16 cellular contexts compared by ENCODE assay signal in genomic region chr5:32160228-32160627, GRCh38. TPM values are rescaled to one million over a fixed set of nuclear protein-coding genes. Genes with fewer than 3 reads are reported as not detected.
DNase-seq lines count a peak whose midpoint lies in the region; TF ChIP-seq lines count a peak whose summit lies in the region.
"Had no signal": no experiment of that assay in that cellular context is flagged by ENCODE, and none has a peak within 500 bp of the region (broad histone marks: within the 10 kb centered on the region; RNA-seq: fewer than 3 reads in every experiment).

No MANE protein-coding gene starts in this region.

- no peak overlapping the region for H3K27ac ChIP-seq in CD8-positive, alpha-beta memory T cell (ENCODE audit: low read depth, low read length)
- H3K27ac ChIP-seq: HL-60 had no signal

- H3K36me3 Mint-ChIP-seq in CD8-positive, alpha-beta memory T cell: peaks cover 0 to 19% (median 1%) of the 10 kb centered on the region in 3 donors

- DNase-seq in CD8-positive, alpha-beta memory T cell: no peak
- DNase-seq in HCEC 1CT (peak; percentile 15), cardiac fibroblast (ENCODE audit: low read depth in 2 of 2) (peak; percentile 31 to 43), fibroblast of the aortic adventitia (ENCODE audit: low read depth) (peak; percentile 65), NCI-H146 treated with DMSO at 0.1 percent for 48 hours (lab: John Stamatoyannopoulos, UW; ENCODE audit: unreplicated experiment) (no peak), NCI-H187 treated with DMSO at 0.1 percent for 48 hours (lab: John Stamatoyannopoulos, UW) (no peak)
- no peak for DNase-seq in NK-92 treated with Interleukin-12 subunit alpha and Interleukin-12 subunit beta, amount 100 ng/mL, for 24 hours (lab: John Stamatoyannopoulos, UW)
- DNase-seq: Caco-2; CD8-positive, alpha-beta T cell; GF-D8; H9; HFFc6 had no signal

- POLR2A ChIA-PET in CD8-positive, alpha-beta memory T cell (lab: Charles Lee): no interaction called here

- H3K27ac Mint-ChIP-seq in CD8-positive, alpha-beta memory T cell: peak overlapping the region in 1 of 8 donors; percentile 50
- H3K27ac Mint-ChIP-seq: CD8-positive, alpha-beta T cell; GM23338; HFFc6 had no signal

- H3K27me3 ChIP-seq in CD8-positive, alpha-beta memory T cell (ENCODE audit: insufficient read depth, low read length, poor library complexity, severe bottlenecking): no peaks in the 10 kb centered on the region

- H3K4me1 Mint-ChIP-seq in CD8-positive, alpha-beta memory T cell: peaks cover 19 to 35% (median 31%) of the 10 kb centered on the region in 3 donors

- no peaks in the 10 kb centered on the region for H3K36me3 ChIP-seq in CD8-positive, alpha-beta memory T cell (ENCODE audit: insufficient read depth, low read length)

- TF ChIP-seq CTCF in cardiac fibroblast (IDR thresholded peaks at IDR 0.05; ENCODE audit: low read depth, low read length) (no peak), fibroblast of the aortic adventitia (IDR thresholded peaks at IDR 0.05; ENCODE audit: insufficient read depth, low read length) (no peak)

- no peaks in the 10 kb centered on the region for H3K9me3 Mint-ChIP-seq in CD8-positive, alpha-beta memory T cell
- H3K9me3 Mint-ChIP-seq: CD8-positive, alpha-beta T cell; HFFc6 had no signal

- H3K4me3 Mint-ChIP-seq in CD8-positive, alpha-beta memory T cell: peak overlapping the region in 4 of 7 donors; percentile 13 to 60 (median 48)
- H3K4me3 Mint-ChIP-seq: CD14-positive monocyte; CD8-positive, alpha-beta T cell; GM23338; H9; HFFc6 had no signal

- H3K4me1 ChIP-seq in CD8-positive, alpha-beta memory T cell (ENCODE audit: insufficient read depth, low read length): peaks cover 36% of the 10 kb centered on the region

- no peaks in the 10 kb centered on the region for H3K9me3 ChIP-seq in CD8-positive, alpha-beta memory T cell (ENCODE audit: low read length)
- H3K9me3 ChIP-seq: Caco-2 had no signal

- no peak overlapping the region for H3K4me3 ChIP-seq in CD8-positive, alpha-beta memory T cell (ENCODE audit: low read length)
- no peak overlapping the region for H3K4me3 ChIP-seq in cardiac fibroblast (replicated peaks in 1 of 2; ENCODE audit: low read depth in 2 of 2, low read length in 2 of 2)
- H3K4me3 ChIP-seq in fibroblast of the aortic adventitia (ENCODE audit: low read depth, low read length): no peak overlapping the region
- H3K4me3 ChIP-seq: GM23338, K562 had no signal

- CTCF ChIA-PET in CD8-positive, alpha-beta memory T cell (lab: Charles Lee): no interaction called here

- no peaks in the 10 kb centered on the region for H3K27me3 Mint-ChIP-seq in CD8-positive, alpha-beta memory T cell

RNA-seq across cellular contexts. Expression of gene GOLPH3, which starts 13.9 kb away (rescaled TPM):
- total RNA-seq in CD8-positive, alpha-beta memory T cell: 100 to 1,000 TPM; 109 to 110 TPM
- 105 TPM for polyA plus RNA-seq in CD8-positive, alpha-beta memory T cell
- total RNA-seq in fibroblast of the aortic adventitia (ENCODE audit: low replicate concordance): 104 and 128 TPM in 2 replicates

Comparison
In these comparisons a context has a peak if more than half of its experiments do, and no peak if none do; other contexts are left out.
1. DNase-seq: peak in HCEC 1CT (single experiment), cardiac fibroblast (2 of 2) and fibroblast of the aortic adventitia (single experiment); none in CD8-positive, alpha-beta memory T cell (0 of 5), NCI-H146 treated with DMSO at 0.1 percent for 48 hours (single experiment), NK-92 treated with Interleukin-12 subunit alpha and Interleukin-12 subunit beta, amount 100 ng/mL, for 24 hours (single experiment) and NCI-H187 treated with DMSO at 0.1 percent for 48 hours (single experiment).